1 cellular context compared by ENCODE assay signal in the genomic region with DNA sequence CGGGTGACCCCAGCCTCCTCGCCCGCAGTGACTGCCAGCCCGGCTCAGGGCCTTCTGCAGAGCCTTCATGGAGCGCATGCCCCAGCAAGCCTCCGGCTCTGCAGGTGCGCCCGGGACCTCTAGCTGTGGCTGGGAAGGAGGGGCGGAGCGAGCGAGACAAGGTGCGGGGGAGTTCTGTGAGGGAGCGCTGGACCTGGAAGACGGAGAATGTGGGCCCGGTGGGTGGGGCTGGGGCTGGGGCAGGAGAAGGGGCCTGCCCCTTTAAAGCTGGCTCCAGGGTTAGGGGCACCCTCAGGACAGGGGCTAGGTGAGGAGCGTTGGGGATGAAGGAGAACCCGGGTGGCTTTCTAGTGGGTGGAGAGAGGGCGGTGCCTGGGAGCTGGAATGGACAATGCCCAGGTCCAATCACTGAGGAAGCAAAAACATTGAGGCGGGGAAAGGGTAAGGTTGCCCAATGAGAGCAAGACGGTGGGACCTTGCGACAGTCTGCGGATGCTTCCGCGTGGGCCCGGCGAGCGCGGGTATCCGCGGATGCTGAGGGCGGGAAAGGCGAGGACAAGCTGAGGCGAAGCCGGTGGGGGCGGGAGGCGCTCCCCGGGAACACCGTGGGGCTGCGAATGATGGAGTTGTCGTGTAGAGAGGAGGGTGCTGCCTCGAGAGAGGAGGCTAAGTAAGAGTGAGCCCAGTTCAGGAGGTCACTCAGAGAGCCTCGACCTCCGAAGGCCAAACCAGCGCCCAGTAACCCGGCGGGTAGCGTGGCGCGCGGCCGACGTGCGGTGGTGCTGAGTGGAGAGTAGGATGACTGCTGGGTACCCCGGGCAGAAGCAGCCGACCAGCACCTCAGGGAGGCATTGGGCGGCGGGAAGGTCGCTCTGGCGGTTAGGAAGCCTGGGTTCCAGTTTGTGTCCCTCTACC.
TF ChIP-seq lines count a peak whose summit lies in the region.

A gene (minus strand): TSS at position 121 of the 915 bp plus-strand sequence. CDS start 43 bp downstream, at position 78.

TF ChIP-seq in SK-N-SH, 30 proteins besides CTCF, POLR2A, EP300 and RAD21 (continued from another document):
- TF ChIP-seq FOXJ3 (CRISPR knock-in tag; IDR thresholded peaks at IDR 0.05), result peak; percentile 28; the same call in 1 of the 2 replicates
